1 cellular context compared by ENCODE assay signal in genomic region chr15:73324496-73325170, GRCh38.
TF ChIP-seq lines count a peak whose summit lies in the region.

No MANE protein-coding gene starts in this region.

TF ChIP-seq in GM23338, 12 proteins besides CTCF, POLR2A, EP300 and RAD21 (continued from another document):
- TF ChIP-seq ETS1 (IDR thresholded peaks at IDR 0.05) (no peak), NANOG (IDR thresholded peaks at IDR 0.05; ENCODE audit: borderline replicate concordance) (no peak)
